8 cellular contexts compared by ENCODE assay signal in genomic region chr7:50331564-50332208, GRCh38. TPM values are rescaled to one million over a fixed set of nuclear protein-coding genes. Genes with fewer than 3 reads are reported as not detected.
A peak's percentile ranks its signal among the peaks of the same experiment; 100 is the strongest.
DNase-seq lines count a peak whose midpoint lies in the region; ATAC-seq and TF ChIP-seq lines count a peak whose summit lies in the region.

No MANE protein-coding gene starts in this region.

- H3K36me3 Mint-ChIP-seq in CD4-positive, alpha-beta T cell (ENCODE audit: low read depth): peaks cover 63% of the 10 kb centered on the region
- peaks cover 20 to 49% of the 10 kb centered on the region in 2 donors for H3K36me3 Mint-ChIP-seq in activated naive CD4-positive, alpha-beta T cell treated with anti-CD3 and anti-CD28 coated beads, Interleukin-2, amount 50 U/mL, for 72 hours

- peaks cover 15% of the 10 kb centered on the region for H3K4me1 Mint-ChIP-seq in CD4-positive, alpha-beta T cell (ENCODE audit: low read depth)

- POLR2A ChIA-PET in CD4-positive, alpha-beta T cell (lab: Charles Lee): interaction anchor here (0.6 to 32.3 kb wide), 9 partner anchors 11 to 182 kb away, joined by 3 to 2111 read pairs (median 15); partner anchors contain the start of gene IKZF1

- H3K9me3 Mint-ChIP-seq in CD4-positive, alpha-beta T cell: no peaks in the 10 kb centered on the region
- H3K9me3 Mint-ChIP-seq in activated naive CD4-positive, alpha-beta T cell treated with anti-CD3 and anti-CD28 coated beads, Interleukin-2, amount 50 U/mL, for 72 hours: no peaks in the 10 kb centered on the region

- CTCF ChIA-PET in CD4-positive, alpha-beta T cell (lab: Charles Lee): interaction anchor here (0.8 to 1.7 kb wide), 10 partner anchors 11 to 33 kb away, joined by 3 to 9 read pairs (median 4); no protein-coding TSS in a partner anchor

- no peaks in the 10 kb centered on the region for H3K27me3 Mint-ChIP-seq in CD4-positive, alpha-beta T cell

- intact Hi-C loops in CD4-positive, alpha-beta T cell (cut with DNase I, micrococcal nuclease): loop anchor here (1.0 to 5.0 kb wide), 3 partner anchors 10 to 36 kb away; no protein-coding TSS in a partner anchor

- TF ChIP-seq CTCF in CD4-positive, alpha-beta T cell (IDR thresholded peaks at IDR 0.05): no peak

- ATAC-seq in CD4-positive, alpha-beta T cell (ENCODE audit: poor library complexity): peak; percentile 56
- ATAC-seq in GM19043 (IDR thresholded peaks at IDR 0.05; ENCODE audit: low read depth, unreplicated experiment) (peak; percentile 67), HG03095 (IDR thresholded peaks at IDR 0.05; ENCODE audit: unreplicated experiment) (peak; percentile 62)
- peak; percentile 83 to 88 for ATAC-seq in activated naive CD4-positive, alpha-beta T cell treated with anti-CD3 and anti-CD28 coated beads, Interleukin-2, amount 50 U/mL, for 72 hours

- DNase-seq in CD4-positive, alpha-beta T cell: no peak
- no peak for DNase-seq in activated naive CD4-positive, alpha-beta T cell treated with anti-CD3 and anti-CD28 coated beads, Interleukin-2, amount 50 U/mL, for 72 hours (ENCODE audit: low spot score in 2 of 2)
- DNase-seq in effector CD4-positive, alpha-beta T cell: no peak
- DNase-seq in NCI-H2029 (lab: John Stamatoyannopoulos, UW) (no peak), GM19240 (ENCODE audit: insufficient read length, low spot score) (no peak), Ammon's horn (ENCODE audit: low spot score) (no peak)

- no peak overlapping the region for H3K27ac Mint-ChIP-seq in CD4-positive, alpha-beta T cell
- H3K27ac Mint-ChIP-seq in activated naive CD4-positive, alpha-beta T cell treated with anti-CD3 and anti-CD28 coated beads, Interleukin-2, amount 50 U/mL, for 72 hours: peak overlapping the region; percentile 92

- peak overlapping the region; percentile 87 for H3K27ac ChIP-seq in CD4-positive, alpha-beta T cell (ENCODE audit: low read depth, low read length)

- H3K4me3 Mint-ChIP-seq in CD4-positive, alpha-beta T cell: no peak overlapping the region

- no peaks in the 10 kb centered on the region for H3K27me3 ChIP-seq in CD4-positive, alpha-beta T cell (ENCODE audit: control insufficient read depth, insufficient read depth, low read length)

- no peaks in the 10 kb centered on the region for H3K9me3 ChIP-seq in CD4-positive, alpha-beta T cell (ENCODE audit: control insufficient read depth, low read length)

RNA-seq across cellular contexts. Expression of gene IKZF1, which starts 27.2 kb away (rescaled TPM):
- total RNA-seq in CD4-positive, alpha-beta T cell: 100 to 1,000 TPM; 297 to 300 TPM
- 100 to 1,000 TPM; 208 to 327 TPM for total RNA-seq in activated naive CD4-positive, alpha-beta T cell treated with anti-CD3 and anti-CD28 coated beads, Interleukin-2, amount 50 U/mL, for 72 hours
